Comparison of ENCODE assay signal across 9 cellular contexts in the genomic region with DNA sequence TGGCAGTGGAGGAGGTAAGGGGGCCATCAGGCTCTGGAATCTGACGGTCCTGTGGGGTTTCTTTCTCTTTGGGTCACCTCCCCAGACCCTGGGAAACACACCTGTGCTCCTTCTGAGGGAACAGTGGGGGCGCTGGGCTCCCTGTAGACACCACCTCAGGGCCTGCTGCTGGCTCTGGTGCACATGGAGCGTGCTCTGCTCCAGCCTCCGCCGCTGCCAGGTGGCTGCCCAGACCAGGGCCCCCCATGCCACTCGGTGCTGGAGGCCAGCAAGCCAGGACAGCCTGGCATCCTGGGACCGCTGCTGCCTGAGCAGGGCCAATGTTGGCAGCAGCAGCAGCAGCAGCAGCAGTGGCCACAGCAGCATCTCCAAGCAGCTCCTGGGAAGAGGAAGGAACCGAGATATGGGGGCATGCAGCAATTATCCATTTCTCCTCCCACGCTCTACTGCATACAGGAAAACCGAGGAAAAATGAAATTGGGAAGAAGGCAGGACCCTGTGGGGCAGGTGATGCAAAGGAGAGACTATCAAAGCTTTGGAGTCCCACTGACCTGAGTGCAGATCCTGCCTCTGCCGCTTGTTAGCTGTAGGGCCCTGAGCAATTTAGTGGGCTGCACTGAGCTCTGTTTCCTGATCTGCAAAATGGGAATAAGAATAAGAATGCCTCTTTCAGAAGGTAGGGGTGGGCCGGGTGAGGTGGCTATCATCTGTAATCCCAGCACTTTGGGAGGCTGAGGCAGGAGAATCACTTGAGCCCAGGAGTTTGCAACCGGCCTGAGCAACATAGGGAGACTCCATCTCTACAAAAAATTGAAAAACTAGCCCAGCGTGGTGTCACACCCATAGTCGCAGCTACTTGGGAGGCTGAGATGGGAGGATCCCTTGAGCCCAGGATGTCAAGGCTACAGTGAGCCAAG. TPM values are rescaled to one million over a fixed set of nuclear protein-coding genes. Genes with fewer than 3 reads are reported as not detected.
DNase-seq lines count a peak whose midpoint lies in the region; ATAC-seq and TF ChIP-seq lines count a peak whose summit lies in the region.
"Had no signal": no experiment of that assay in that cellular context is flagged by ENCODE, and none has a peak within 500 bp of the region (broad histone marks: within the 10 kb centered on the region; RNA-seq: fewer than 3 reads in every experiment).

No MANE protein-coding gene starts in this region.

- no peaks in the 10 kb centered on the region for H3K9me3 Mint-ChIP-seq in stimulated activated effector memory CD8-positive, alpha-beta T cell treated with anti-CD3 and anti-CD28 coated beads, Interleukin-12 subunit alpha, Interleukin-12 subunit beta, amount 100 ng/mL, for 72 hours

- 70 to 76% methylated on average over 15 of the region's 15 CpGs for WGBS in heart right ventricle, 2 donors

- no peak for DNase-seq in heart right ventricle
- DNase-seq in stimulated activated effector memory CD8-positive, alpha-beta T cell treated with anti-CD3 and anti-CD28 coated beads, Interleukin-12 subunit alpha, Interleukin-12 subunit beta, amount 100 ng/mL, for 72 hours (ENCODE audit: low spot score in 2 of 2) = no peak
- DNase-seq in AG08396 (ENCODE audit: low spot score) = no peak
- no peak for DNase-seq in NCI-H345 treated with DMSO at 0.1 percent for 48 hours (lab: John Stamatoyannopoulos, UW; ENCODE audit: unreplicated experiment)
- no peak for DNase-seq in inferior parietal cortex (ENCODE audit: extremely low spot score)

- no peaks in the 10 kb centered on the region for H3K9me3 ChIP-seq in heart right ventricle

- H3K27ac Mint-ChIP-seq in stimulated activated effector memory CD8-positive, alpha-beta T cell treated with anti-CD3 and anti-CD28 coated beads, Interleukin-12 subunit alpha, Interleukin-12 subunit beta, amount 100 ng/mL, for 72 hours = peak overlapping the region; percentile 90

- TF ChIP-seq CTCF in WI38 (IDR thresholded peaks at IDR 0.05; ENCODE audit: low read depth, low read length) (no peak), heart right ventricle (IDR thresholded peaks at IDR 0.05) (no peak)

- H3K27ac ChIP-seq in heart right ventricle = peak overlapping the region in 9 of 10 donors; percentile 67 to 93 (median 83)

- peaks cover 0 to 20% (median 0%) of the 10 kb centered on the region in 9 donors for H3K36me3 ChIP-seq in heart right ventricle

- ATAC-seq in GM19467 (IDR thresholded peaks at IDR 0.05; ENCODE audit: unreplicated experiment) (peak; percentile 17), heart right ventricle (peak in 7 of 8 donors; percentile 6 to 44 (median 31)), HG03108 (IDR thresholded peaks at IDR 0.05; ENCODE audit: unreplicated experiment) (no peak)
- ATAC-seq in stimulated activated effector memory CD8-positive, alpha-beta T cell treated with anti-CD3 and anti-CD28 coated beads, Interleukin-12 subunit alpha, Interleukin-12 subunit beta, amount 100 ng/mL, for 72 hours = peak; percentile 20

- H3K27me3 ChIP-seq in heart right ventricle = no peaks in the 10 kb centered on the region

- peaks cover 6 to 29% (median 16%) of the 10 kb centered on the region in 9 donors for H3K4me1 ChIP-seq in heart right ventricle

- peaks cover 34% of the 10 kb centered on the region for H3K36me3 Mint-ChIP-seq in stimulated activated effector memory CD8-positive, alpha-beta T cell treated with anti-CD3 and anti-CD28 coated beads, Interleukin-12 subunit alpha, Interleukin-12 subunit beta, amount 100 ng/mL, for 72 hours

- intact Hi-C loops in heart right ventricle (cut with DNase I) = no loop called here

- H3K4me3 ChIP-seq in WI38 (ENCODE audit: low read depth, low read length) (peak overlapping the region; percentile 75), heart right ventricle (peak overlapping the region; percentile 39 to 83 (median 64))

- H3K4me1 Mint-ChIP-seq in stimulated activated effector memory CD8-positive, alpha-beta T cell treated with anti-CD3 and anti-CD28 coated beads, Interleukin-12 subunit alpha, Interleukin-12 subunit beta, amount 100 ng/mL, for 72 hours = peaks cover 29% of the 10 kb centered on the region

- peak overlapping the region; percentile 89 for H3K4me3 Mint-ChIP-seq in stimulated activated effector memory CD8-positive, alpha-beta T cell treated with anti-CD3 and anti-CD28 coated beads, Interleukin-12 subunit alpha, Interleukin-12 subunit beta, amount 100 ng/mL, for 72 hours

RNA-seq across cellular contexts. Expression of a gene that starts 0.8 kb away (rescaled TPM):
- 10 to 100 TPM in 2 of 10 donors, 1 to 10 TPM in 8; 4.6 to 11.5 (median 6.2) TPM for total RNA-seq in heart right ventricle
- 10 to 100 TPM in 1 of 2 donors, 1 to 10 TPM in 1; 7.0 to 10.1 TPM for polyA plus RNA-seq in heart right ventricle

RNA-seq across cellular contexts. Expression of a gene that starts 8.2 kb away (rescaled TPM):
- not detected for total RNA-seq in heart right ventricle
- not detected for polyA plus RNA-seq in heart right ventricle
- total RNA-seq: HT1080 had no signal

RNA-seq across cellular contexts. Expression of a gene that starts 12.5 kb away (rescaled TPM):
- under 1 TPM in 6 of 10 donors, not detected in 4; 0.06 to 0.22 (median 0.13) TPM for total RNA-seq in heart right ventricle
- polyA plus RNA-seq in heart right ventricle = under 1 TPM; 0.07 to 0.29 TPM
- total RNA-seq: HT1080 had no signal

RNA-seq across cellular contexts. Expression of a gene that starts 38.7 kb away (rescaled TPM):
- total RNA-seq in heart right ventricle = 10 to 100 TPM; 24.6 to 64.4 (median 35.3) TPM
- 10 to 100 TPM; 33.3 to 76.5 TPM for polyA plus RNA-seq in heart right ventricle
